1 cellular context compared by ENCODE assay signal in genomic region chr1:243849089-243850012, GRCh38.
TF ChIP-seq lines count a peak whose summit lies in the region.

No MANE protein-coding gene starts in this region.

TF ChIP-seq in HEK293, 187 proteins besides CTCF, POLR2A, EP300 and RAD21 (continued from another document):
- TF ChIP-seq ZNF391 (tag by site-specific recombination; IDR thresholded peaks at IDR 0.05; ENCODE audit: borderline replicate concordance, low read depth) (peak; percentile 13; the same call in 1 of the 2 replicates), ZNF426 (tag by site-specific recombination; IDR thresholded peaks at IDR 0.05) (no peak), ZNF157 (tag by site-specific recombination; IDR thresholded peaks at IDR 0.05) (no peak), ZNF660 (tag by site-specific recombination; IDR thresholded peaks at IDR 0.05) (peak; percentile 48), ZNF791 (tag by site-specific recombination; IDR thresholded peaks at IDR 0.05) (no peak), ZNF548 (tag by site-specific recombination; IDR thresholded peaks at IDR 0.05) (no peak), ZNF621 (tag by site-specific recombination; IDR thresholded peaks at IDR 0.05) (no peak), GFI1B (tag by site-specific recombination; IDR thresholded peaks at IDR 0.05) (peak; percentile 50; the same call in 1 of the 2 replicates), ZNF155 (tag by site-specific recombination; IDR thresholded peaks at IDR 0.05) (no peak), ZNF169 (tag by site-specific recombination; IDR thresholded peaks at IDR 0.05) (no peak), SCRT1 (tag by site-specific recombination; IDR thresholded peaks at IDR 0.05; ENCODE audit: borderline replicate concordance) (no peak), ZNF416 (tag by site-specific recombination; IDR thresholded peaks at IDR 0.05) (no peak), WT1 (tag by site-specific recombination; IDR thresholded peaks at IDR 0.05) (peak; percentile 33; the same call in 1 of the 2 replicates), GLIS1 (tag by site-specific recombination; IDR thresholded peaks at IDR 0.05) (peak; percentile 68), ZNF423 (tag by site-specific recombination; IDR thresholded peaks at IDR 0.05) (peak; percentile 43), ZNF132 (tag by site-specific recombination; IDR thresholded peaks at IDR 0.05; ENCODE audit: borderline replicate concordance) (no peak), BCL6B (tag by site-specific recombination; IDR thresholded peaks at IDR 0.05) (no peak), ZNF473 (tag by site-specific recombination; IDR thresholded peaks at IDR 0.05) (no peak), ZNF239 (tag by site-specific recombination; IDR thresholded peaks at IDR 0.05) (no peak), MYNN (tag by site-specific recombination; IDR thresholded peaks at IDR 0.05; ENCODE audit: borderline replicate concordance) (no peak), ZNF560 (tag by site-specific recombination; IDR thresholded peaks at IDR 0.05; ENCODE audit: borderline replicate concordance) (no peak), ZNF596 (tag by site-specific recombination; IDR thresholded peaks at IDR 0.05) (peak; percentile 50; the same call in 1 of the 2 replicates), ZNF394 (tag by site-specific recombination; IDR thresholded peaks at IDR 0.05; ENCODE audit: borderline replicate concordance) (no peak), ZNF350 (tag by site-specific recombination; IDR thresholded peaks at IDR 0.05) (no peak), MZF1 (tag by site-specific recombination; IDR thresholded peaks at IDR 0.05; ENCODE audit: borderline replicate concordance) (no peak), IKZF3 (tag by site-specific recombination; IDR thresholded peaks at IDR 0.05) (peak; percentile 66; the same call in 1 of the 2 replicates), ZBTB48 (tag by site-specific recombination; IDR thresholded peaks at IDR 0.05) (no peak), BCL11A (tag by site-specific recombination; IDR thresholded peaks at IDR 0.05; ENCODE audit: low read depth) (no peak), ZNF16 (tag by site-specific recombination; IDR thresholded peaks at IDR 0.05; ENCODE audit: low read depth) (no peak), PRDM1 (tag by site-specific recombination; IDR thresholded peaks at IDR 0.05) (no peak), HOXA7 (CRISPR knock-in tag; IDR thresholded peaks at IDR 0.05; ENCODE audit: borderline replicate concordance) (no peak), ZNF19 (tag by site-specific recombination; IDR thresholded peaks at IDR 0.05; ENCODE audit: low read depth) (no peak), ZNF112 (tag by site-specific recombination; IDR thresholded peaks at IDR 0.05) (no peak), HOXD13 (CRISPR knock-in tag; IDR thresholded peaks at IDR 0.05; ENCODE audit: borderline replicate concordance) (no peak), ZNF785 (tag by site-specific recombination; IDR thresholded peaks at IDR 0.05) (0 out of 2 replicates have a peak, but pooled peaks have one; percentile 43)
- TF ChIP-seq, protein P1, sequence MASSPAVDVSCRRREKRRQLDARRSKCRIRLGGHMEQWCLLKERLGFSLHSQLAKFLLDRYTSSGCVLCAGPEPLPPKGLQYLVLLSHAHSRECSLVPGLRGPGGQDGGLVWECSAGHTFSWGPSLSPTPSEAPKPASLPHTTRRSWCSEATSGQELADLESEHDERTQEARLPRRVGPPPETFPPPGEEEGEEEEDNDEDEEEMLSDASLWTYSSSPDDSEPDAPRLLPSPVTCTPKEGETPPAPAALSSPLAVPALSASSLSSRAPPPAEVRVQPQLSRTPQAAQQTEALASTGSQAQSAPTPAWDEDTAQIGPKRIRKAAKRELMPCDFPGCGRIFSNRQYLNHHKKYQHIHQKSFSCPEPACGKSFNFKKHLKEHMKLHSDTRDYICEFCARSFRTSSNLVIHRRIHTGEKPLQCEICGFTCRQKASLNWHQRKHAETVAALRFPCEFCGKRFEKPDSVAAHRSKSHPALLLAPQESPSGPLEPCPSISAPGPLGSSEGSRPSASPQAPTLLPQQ (tag by site-specific recombination; IDR thresholded peaks at IDR 0.05) = peak; percentile 98
- TF ChIP-seq, protein P2, sequence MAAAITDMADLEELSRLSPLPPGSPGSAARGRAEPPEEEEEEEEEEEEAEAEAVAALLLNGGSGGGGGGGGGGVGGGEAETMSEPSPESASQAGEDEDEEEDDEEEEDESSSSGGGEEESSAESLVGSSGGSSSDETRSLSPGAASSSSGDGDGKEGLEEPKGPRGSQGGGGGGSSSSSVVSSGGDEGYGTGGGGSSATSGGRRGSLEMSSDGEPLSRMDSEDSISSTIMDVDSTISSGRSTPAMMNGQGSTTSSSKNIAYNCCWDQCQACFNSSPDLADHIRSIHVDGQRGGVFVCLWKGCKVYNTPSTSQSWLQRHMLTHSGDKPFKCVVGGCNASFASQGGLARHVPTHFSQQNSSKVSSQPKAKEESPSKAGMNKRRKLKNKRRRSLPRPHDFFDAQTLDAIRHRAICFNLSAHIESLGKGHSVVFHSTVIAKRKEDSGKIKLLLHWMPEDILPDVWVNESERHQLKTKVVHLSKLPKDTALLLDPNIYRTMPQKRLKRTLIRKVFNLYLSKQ (tag by site-specific recombination; IDR thresholded peaks at IDR 0.05; ENCODE audit: borderline replicate concordance) = no peak
- TF ChIP-seq, protein P3, sequence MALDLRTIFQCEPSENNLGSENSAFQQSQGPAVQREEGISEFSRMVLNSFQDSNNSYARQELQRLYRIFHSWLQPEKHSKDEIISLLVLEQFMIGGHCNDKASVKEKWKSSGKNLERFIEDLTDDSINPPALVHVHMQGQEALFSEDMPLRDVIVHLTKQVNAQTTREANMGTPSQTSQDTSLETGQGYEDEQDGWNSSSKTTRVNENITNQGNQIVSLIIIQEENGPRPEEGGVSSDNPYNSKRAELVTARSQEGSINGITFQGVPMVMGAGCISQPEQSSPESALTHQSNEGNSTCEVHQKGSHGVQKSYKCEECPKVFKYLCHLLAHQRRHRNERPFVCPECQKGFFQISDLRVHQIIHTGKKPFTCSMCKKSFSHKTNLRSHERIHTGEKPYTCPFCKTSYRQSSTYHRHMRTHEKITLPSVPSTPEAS (tag by site-specific recombination; IDR thresholded peaks at IDR 0.05) = no peak
- TF ChIP-seq, protein P4, sequence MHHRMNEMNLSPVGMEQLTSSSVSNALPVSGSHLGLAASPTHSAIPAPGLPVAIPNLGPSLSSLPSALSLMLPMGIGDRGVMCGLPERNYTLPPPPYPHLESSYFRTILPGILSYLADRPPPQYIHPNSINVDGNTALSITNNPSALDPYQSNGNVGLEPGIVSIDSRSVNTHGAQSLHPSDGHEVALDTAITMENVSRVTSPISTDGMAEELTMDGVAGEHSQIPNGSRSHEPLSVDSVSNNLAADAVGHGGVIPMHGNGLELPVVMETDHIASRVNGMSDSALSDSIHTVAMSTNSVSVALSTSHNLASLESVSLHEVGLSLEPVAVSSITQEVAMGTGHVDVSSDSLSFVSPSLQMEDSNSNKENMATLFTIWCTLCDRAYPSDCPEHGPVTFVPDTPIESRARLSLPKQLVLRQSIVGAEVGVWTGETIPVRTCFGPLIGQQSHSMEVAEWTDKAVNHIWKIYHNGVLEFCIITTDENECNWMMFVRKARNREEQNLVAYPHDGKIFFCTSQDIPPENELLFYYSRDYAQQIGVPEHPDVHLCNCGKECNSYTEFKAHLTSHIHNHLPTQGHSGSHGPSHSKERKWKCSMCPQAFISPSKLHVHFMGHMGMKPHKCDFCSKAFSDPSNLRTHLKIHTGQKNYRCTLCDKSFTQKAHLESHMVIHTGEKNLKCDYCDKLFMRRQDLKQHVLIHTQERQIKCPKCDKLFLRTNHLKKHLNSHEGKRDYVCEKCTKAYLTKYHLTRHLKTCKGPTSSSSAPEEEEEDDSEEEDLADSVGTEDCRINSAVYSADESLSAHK (tag by site-specific recombination; IDR thresholded peaks at IDR 0.05) = no peak
- TF ChIP-seq, protein P5, sequence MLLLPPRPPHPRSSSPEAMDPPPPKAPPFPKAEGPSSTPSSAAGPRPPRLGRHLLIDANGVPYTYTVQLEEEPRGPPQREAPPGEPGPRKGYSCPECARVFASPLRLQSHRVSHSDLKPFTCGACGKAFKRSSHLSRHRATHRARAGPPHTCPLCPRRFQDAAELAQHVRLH (tag by site-specific recombination; IDR thresholded peaks at IDR 0.05) = no peak
- TF ChIP-seq, protein P6, sequence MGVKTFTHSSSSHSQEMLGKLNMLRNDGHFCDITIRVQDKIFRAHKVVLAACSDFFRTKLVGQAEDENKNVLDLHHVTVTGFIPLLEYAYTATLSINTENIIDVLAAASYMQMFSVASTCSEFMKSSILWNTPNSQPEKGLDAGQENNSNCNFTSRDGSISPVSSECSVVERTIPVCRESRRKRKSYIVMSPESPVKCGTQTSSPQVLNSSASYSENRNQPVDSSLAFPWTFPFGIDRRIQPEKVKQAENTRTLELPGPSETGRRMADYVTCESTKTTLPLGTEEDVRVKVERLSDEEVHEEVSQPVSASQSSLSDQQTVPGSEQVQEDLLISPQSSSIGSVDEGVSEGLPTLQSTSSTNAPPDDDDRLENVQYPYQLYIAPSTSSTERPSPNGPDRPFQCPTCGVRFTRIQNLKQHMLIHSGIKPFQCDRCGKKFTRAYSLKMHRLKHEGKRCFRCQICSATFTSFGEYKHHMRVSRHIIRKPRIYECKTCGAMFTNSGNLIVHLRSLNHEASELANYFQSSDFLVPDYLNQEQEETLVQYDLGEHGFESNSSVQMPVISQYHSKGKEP (tag by site-specific recombination; IDR thresholded peaks at IDR 0.05) = 0 out of 2 replicates have a peak, but pooled peaks have one; percentile 5
- TF ChIP-seq, protein P7, sequence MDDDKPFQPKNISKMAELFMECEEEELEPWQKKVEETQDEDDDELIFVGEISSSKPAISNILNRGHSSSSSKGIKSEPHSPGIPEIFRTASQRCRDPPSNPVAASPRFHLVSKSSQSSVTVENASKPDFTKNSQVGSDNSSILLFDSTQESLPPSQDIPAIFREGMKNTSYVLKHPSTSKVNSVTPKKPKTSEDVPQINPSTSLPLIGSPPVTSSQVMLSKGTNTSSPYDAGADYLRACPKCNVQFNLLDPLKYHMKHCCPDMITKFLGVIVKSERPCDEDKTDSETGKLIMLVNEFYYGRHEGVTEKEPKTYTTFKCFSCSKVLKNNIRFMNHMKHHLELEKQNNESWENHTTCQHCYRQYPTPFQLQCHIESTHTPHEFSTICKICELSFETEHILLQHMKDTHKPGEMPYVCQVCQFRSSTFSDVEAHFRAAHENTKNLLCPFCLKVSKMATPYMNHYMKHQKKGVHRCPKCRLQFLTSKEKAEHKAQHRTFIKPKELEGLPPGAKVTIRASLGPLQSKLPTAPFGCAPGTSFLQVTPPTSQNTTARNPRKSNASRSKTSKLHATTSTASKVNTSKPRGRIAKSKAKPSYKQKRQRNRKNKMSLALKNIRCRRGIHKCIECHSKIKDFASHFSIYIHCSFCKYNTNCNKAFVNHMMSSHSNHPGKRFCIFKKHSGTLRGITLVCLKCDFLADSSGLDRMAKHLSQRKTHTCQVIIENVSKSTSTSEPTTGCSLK (tag by site-specific recombination; IDR thresholded peaks at IDR 0.05) = no peak
